ENCODE assay signal across 1 cellular context in the genomic region with DNA sequence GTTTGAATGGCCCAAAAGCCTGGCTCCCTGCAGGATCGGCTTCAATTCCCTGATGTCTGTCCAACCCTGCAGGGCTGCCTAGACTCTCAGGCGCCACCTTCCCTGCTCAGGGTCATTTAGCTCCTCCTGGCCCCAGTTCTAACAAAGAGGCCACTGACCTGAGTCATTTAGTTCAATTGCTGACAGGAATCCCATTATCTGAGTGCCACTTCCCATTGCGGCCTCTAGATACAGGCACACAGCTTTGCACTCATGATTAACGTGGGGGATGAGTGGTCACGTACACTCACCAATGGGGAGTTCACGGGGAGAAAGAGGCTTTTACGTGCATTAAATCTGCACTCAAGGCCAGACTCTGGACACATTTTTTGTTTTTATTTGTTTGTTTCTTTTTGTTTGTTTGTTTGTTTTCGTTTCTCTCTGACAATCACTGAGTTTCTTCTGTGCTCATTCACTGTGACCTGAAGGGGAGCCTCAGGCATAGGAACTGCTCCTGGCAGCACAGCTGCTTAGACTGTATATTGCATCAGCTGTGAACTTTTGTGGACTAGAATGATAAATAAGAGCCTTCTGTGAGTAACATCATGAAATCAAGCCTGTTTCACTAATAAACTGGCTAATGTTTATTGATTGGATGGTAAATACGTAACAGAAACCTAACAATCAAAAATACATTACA.
TF ChIP-seq lines count a peak whose summit lies in the region.

No MANE protein-coding gene starts in this region.

TF ChIP-seq in GM23338, 12 proteins besides CTCF, POLR2A, EP300 and RAD21:
- TF ChIP-seq, protein P1, sequence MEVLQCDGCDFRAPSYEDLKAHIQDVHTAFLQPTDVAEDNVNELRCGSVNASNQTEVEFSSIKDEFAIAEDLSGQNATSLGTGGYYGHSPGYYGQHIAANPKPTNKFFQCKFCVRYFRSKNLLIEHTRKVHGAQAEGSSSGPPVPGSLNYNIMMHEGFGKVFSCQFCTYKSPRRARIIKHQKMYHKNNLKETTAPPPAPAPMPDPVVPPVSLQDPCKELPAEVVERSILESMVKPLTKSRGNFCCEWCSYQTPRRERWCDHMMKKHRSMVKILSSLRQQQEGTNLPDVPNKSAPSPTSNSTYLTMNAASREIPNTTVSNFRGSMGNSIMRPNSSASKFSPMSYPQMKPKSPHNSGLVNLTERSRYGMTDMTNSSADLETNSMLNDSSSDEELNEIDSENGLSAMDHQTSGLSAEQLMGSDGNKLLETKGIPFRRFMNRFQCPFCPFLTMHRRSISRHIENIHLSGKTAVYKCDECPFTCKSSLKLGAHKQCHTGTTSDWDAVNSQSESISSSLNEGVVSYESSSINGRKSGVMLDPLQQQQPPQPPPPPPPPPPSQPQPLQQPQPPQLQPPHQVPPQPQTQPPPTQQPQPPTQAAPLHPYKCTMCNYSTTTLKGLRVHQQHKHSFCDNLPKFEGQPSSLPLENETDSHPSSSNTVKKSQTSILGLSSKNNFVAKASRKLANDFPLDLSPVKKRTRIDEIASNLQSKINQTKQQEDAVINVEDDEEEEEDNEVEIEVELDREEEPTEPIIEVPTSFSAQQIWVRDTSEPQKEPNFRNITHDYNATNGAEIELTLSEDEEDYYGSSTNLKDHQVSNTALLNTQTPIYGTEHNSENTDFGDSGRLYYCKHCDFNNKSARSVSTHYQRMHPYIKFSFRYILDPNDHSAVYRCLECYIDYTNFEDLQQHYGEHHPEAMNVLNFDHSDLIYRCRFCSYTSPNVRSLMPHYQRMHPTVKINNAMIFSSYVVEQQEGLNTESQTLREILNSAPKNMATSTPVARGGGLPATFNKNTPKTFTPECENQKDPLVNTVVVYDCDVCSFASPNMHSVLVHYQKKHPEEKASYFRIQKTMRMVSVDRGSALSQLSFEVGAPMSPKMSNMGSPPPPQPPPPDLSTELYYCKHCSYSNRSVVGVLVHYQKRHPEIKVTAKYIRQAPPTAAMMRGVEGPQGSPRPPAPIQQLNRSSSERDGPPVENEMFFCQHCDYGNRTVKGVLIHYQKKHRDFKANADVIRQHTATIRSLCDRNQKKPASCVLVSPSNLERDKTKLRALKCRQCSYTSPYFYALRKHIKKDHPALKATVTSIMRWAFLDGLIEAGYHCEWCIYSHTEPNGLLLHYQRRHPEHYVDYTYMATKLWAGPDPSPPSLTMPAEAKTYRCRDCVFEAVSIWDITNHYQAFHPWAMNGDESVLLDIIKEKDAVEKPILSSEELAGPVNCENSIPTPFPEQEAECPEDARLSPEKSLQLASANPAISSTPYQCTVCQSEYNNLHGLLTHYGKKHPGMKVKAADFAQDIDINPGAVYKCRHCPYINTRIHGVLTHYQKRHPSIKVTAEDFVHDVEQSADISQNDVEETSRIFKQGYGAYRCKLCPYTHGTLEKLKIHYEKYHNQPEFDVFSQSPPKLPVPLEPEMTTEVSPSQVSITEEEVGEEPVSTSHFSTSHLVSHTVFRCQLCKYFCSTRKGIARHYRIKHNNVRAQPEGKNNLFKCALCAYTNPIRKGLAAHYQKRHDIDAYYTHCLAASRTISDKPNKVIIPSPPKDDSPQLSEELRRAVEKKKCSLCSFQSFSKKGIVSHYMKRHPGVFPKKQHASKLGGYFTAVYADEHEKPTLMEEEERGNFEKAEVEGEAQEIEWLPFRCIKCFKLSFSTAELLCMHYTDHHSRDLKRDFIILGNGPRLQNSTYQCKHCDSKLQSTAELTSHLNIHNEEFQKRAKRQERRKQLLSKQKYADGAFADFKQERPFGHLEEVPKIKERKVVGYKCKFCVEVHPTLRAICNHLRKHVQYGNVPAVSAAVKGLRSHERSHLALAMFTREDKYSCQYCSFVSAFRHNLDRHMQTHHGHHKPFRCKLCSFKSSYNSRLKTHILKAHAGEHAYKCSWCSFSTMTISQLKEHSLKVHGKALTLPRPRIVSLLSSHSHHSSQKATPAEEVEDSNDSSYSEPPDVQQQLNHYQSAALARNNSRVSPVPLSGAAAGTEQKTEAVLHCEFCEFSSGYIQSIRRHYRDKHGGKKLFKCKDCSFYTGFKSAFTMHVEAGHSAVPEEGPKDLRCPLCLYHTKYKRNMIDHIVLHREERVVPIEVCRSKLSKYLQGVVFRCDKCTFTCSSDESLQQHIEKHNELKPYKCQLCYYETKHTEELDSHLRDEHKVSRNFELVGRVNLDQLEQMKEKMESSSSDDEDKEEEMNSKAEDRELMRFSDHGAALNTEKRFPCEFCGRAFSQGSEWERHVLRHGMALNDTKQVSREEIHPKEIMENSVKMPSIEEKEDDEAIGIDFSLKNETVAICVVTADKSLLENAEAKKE (CRISPR knock-in tag; IDR thresholded peaks at IDR 0.05): 0 out of 2 replicates have a peak, but pooled peaks have one; percentile 48
- TF ChIP-seq JUNB (IDR thresholded peaks at IDR 0.05; ENCODE audit: unreplicated experiment): no peak
